ENCODE assay signal across 12 cellular contexts in genomic region chr16:280552-280951, GRCh38. TPM values are rescaled to one million over a fixed set of nuclear protein-coding genes. Genes with fewer than 3 reads are reported as not detected.
DNase-seq lines count a peak whose midpoint lies in the region; TF ChIP-seq lines count a peak whose summit lies in the region.
"Had no signal": no experiment of that assay in that cellular context is flagged by ENCODE, and none has a peak within 500 bp of the region (broad histone marks: within the 10 kb centered on the region; RNA-seq: fewer than 3 reads in every experiment).

Gene ARHGDIG (plus strand): TSS chr16:280591. CDS start chr16:280681, 90 bp downstream.

- H3K27ac ChIP-seq in angular gyrus (ENCODE audit: low read depth, low read length) (peak within 1 kb of the TSS; percentile 66), suprapubic skin (no peak within 1 kb of the TSS)
- H3K27ac ChIP-seq: BLaER1 treated with 17β-estradiol and CSF1 and Interleukin-3, amounts not matched to agents 10 nM and 100 nM; neutrophil had no signal

- H3K27me3 ChIP-seq in suprapubic skin = peaks cover 48% of the 10 kb centered on the region

- no peaks in the 10 kb centered on the region for H3K9me3 ChIP-seq in iPS-18c (ENCODE audit: control insufficient read depth, insufficient read depth, low read length)
- no peaks in the 10 kb centered on the region for H3K9me3 ChIP-seq in suprapubic skin
- H3K9me3 ChIP-seq: BLaER1 treated with 17β-estradiol and CSF1 and Interleukin-3, amounts not matched to agents 10 nM and 100 nM; neutrophil had no signal

- peak; percentile 20 for DNase-seq in NCI-H748 (lab: John Stamatoyannopoulos, UW; ENCODE audit: unreplicated experiment)
- no peak for DNase-seq in NCI-H748 treated with DMSO at 0.1 percent for 48 hours (lab: John Stamatoyannopoulos, UW)
- no peak for DNase-seq in suprapubic skin (ENCODE audit: low spot score in 2 of 2)
- no peak for DNase-seq in mucosa of gallbladder (ENCODE audit: low spot score)
- DNase-seq in SHP77 treated with DMSO at 0.1 percent for 48 hours (lab: John Stamatoyannopoulos, UW) = no peak
- DNase-seq in stimulated activated CD4-positive, alpha-beta T cell treated with anti-CD3 and anti-CD28 coated beads, Interleukin-4, amount 100 ng/mL, for 1 hour = no peak
- DNase-seq: SW 1271 had no signal

- TF ChIP-seq CTCF in suprapubic skin (IDR thresholded peaks at IDR 0.05) = no peak

- peak within 1 kb of the TSS; percentile 67 for H3K4me3 ChIP-seq in iPS-18c (ENCODE audit: insufficient read depth, low read depth, low read length)
- peak within 1 kb of the TSS; percentile 42 for H3K4me3 ChIP-seq in suprapubic skin
- H3K4me3 ChIP-seq: BLaER1 treated with 17β-estradiol and CSF1 and Interleukin-3, amounts not matched to agents 10 nM and 100 nM had no signal

- WGBS in suprapubic skin = no CpG with 5 or more reads among the region's 54 CpGs

- no peak for TF ChIP-seq POLR2A in suprapubic skin (IDR thresholded peaks at IDR 0.05)

- TF ChIP-seq EP300 in suprapubic skin (IDR thresholded peaks at IDR 0.05) = no peak

- H3K4me1 ChIP-seq in suprapubic skin = peaks cover 33% of the 10 kb centered on the region

- no peaks in the 10 kb centered on the region for H3K36me3 ChIP-seq in suprapubic skin
- H3K36me3 ChIP-seq: BLaER1 treated with 17β-estradiol and CSF1 and Interleukin-3, amounts not matched to agents 10 nM and 100 nM; neutrophil had no signal

RNA-seq across cellular contexts. Expression of gene ARHGDIG, which starts in this region (rescaled TPM):
- total RNA-seq in suprapubic skin = not detected
- total RNA-seq in mucosa of gallbladder = 2.6 TPM
- total RNA-seq: M059J had no signal
